Comparison of ENCODE assay signal across 5 cellular contexts in genomic region chr10:50355693-50356480, GRCh38.
DNase-seq lines count a peak whose midpoint lies in the region; ATAC-seq and TF ChIP-seq lines count a peak whose summit lies in the region.
"Not testable (repeated sequence)": the region's sequence is repeated elsewhere in the genome, so short reads cannot be mapped to it uniquely, and the experiment has no call there.

No MANE protein-coding gene starts in this region.

- not testable (repeated sequence) for H3K36me3 ChIP-seq in GM23338 (ENCODE audit: insufficient read depth); Karpas-422 (ENCODE audit: insufficient read depth, low read length); upper lobe of right lung

- H3K27ac Mint-ChIP-seq in GM23338 (peak overlapping the region; percentile 75; the same call in 1 of the 2 replicates), glutamatergic neuron (ENCODE audit: unreplicated experiment) (peak overlapping the region; percentile 89)

- not testable (repeated sequence) for H3K9me2 ChIP-seq in GM23338 (ENCODE audit: insufficient read depth); Karpas-422 (replicated peaks; ENCODE audit: insufficient read depth, low read length)

- not testable (repeated sequence) for H3K27ac ChIP-seq in GM23338 (ENCODE audit: low read depth); Karpas-422 (ENCODE audit: low read length); right cardiac atrium (ENCODE audit: low read length); upper lobe of right lung

- not testable (repeated sequence) for DNase-seq in GM23338 (ENCODE audit: low spot score)
- DNase-seq in Karpas-422 (peak; percentile 4), glutamatergic neuron (peak; percentile 15), right cardiac atrium (peak in 2 of 3 donors; percentile 38 to 49), upper lobe of right lung (peak; percentile 60)

- not testable (repeated sequence) for H3K4me2 ChIP-seq in GM23338; Karpas-422 (ENCODE audit: low read depth, low read length, poor library complexity, severe bottlenecking)

- H3K9me3 ChIP-seq in Karpas-422 (ENCODE audit: low read length); right cardiac atrium (ENCODE audit: control insufficient read depth, low read length); upper lobe of right lung: not testable (repeated sequence)

- not testable (repeated sequence) for ATAC-seq in GM23338, right cardiac atrium, upper lobe of right lung

- not testable (repeated sequence) for H2AFZ ChIP-seq in GM23338; Karpas-422 (ENCODE audit: low read length)

- H3K9ac ChIP-seq in Karpas-422 (ENCODE audit: low read length) = not testable (repeated sequence)

- not testable (repeated sequence) for H3K4me3 ChIP-seq in GM23338; Karpas-422 (ENCODE audit: low read length); right cardiac atrium (ENCODE audit: low read length); upper lobe of right lung

- not testable (repeated sequence) for H3K27me3 ChIP-seq in GM23338 (ENCODE audit: insufficient read depth); Karpas-422 (ENCODE audit: low read length); right cardiac atrium (ENCODE audit: control insufficient read depth, insufficient read depth); upper lobe of right lung

- TF ChIP-seq CTCF in GM23338 (conservative IDR thresholded peaks at IDR 0.05; ENCODE audit: low read depth in 2 of 2); glutamatergic neuron (IDR thresholded peaks at IDR 0.05; ENCODE audit: partially characterized antibody, unreplicated experiment); upper lobe of right lung (IDR thresholded peaks at IDR 0.05): not testable (repeated sequence)

- 91% methylated on average over 33 of the region's 33 CpGs for WGBS in right cardiac atrium

- not testable (repeated sequence) for H3K4me1 Mint-ChIP-seq in GM23338; glutamatergic neuron (ENCODE audit: low read depth, unreplicated experiment)

- H4K20me1 ChIP-seq in GM23338 (replicated peaks; ENCODE audit: insufficient read depth); Karpas-422 (ENCODE audit: insufficient read depth, low read depth, low read length): not testable (repeated sequence)

- not testable (repeated sequence) for H3K4me3 Mint-ChIP-seq in GM23338; glutamatergic neuron (ENCODE audit: unreplicated experiment)

- H3K27me3 Mint-ChIP-seq in GM23338 (ENCODE audit: insufficient read depth, low read depth, poor library complexity); glutamatergic neuron (ENCODE audit: unreplicated experiment): not testable (repeated sequence)

- peaks cover 14% of the 10 kb centered on the region for H3K79me2 ChIP-seq in GM23338 (replicated peaks; ENCODE audit: insufficient read depth)
- H3K79me2 ChIP-seq in Karpas-422 (ENCODE audit: low read length) = not testable (repeated sequence)

- H3K36me3 Mint-ChIP-seq in GM23338 (ENCODE audit: low read depth) (peaks cover 35% of the 10 kb centered on the region), glutamatergic neuron (ENCODE audit: unreplicated experiment) (peaks cover 11% of the 10 kb centered on the region)

- not testable (repeated sequence) for H3F3A ChIP-seq in GM23338 (replicated peaks; ENCODE audit: low read depth)

- not testable (repeated sequence) for H3K4me1 ChIP-seq in GM23338 (ENCODE audit: insufficient read depth); Karpas-422 (ENCODE audit: low read length); right cardiac atrium (ENCODE audit: control insufficient read depth, insufficient read depth, low read length)
- peaks cover 24% of the 10 kb centered on the region for H3K4me1 ChIP-seq in upper lobe of right lung

- H3K9me3 Mint-ChIP-seq in GM23338 = peaks cover 28% of the 10 kb centered on the region
- H3K9me3 Mint-ChIP-seq in glutamatergic neuron (ENCODE audit: unreplicated experiment) = not testable (repeated sequence)

- intact Hi-C loops in right cardiac atrium (cut with DNase I); upper lobe of right lung (cut with DNase I): not testable (repeated sequence)
